In genomic region chr4:173703076-173703475, GRCh38 we compare ENCODE assay signal across 24 cellular contexts.
"Had no signal": no experiment of that assay in that cellular context is flagged by ENCODE, and none has a peak within 500 bp of the region (broad histone marks: within the 10 kb centered on the region; RNA-seq: fewer than 3 reads in every experiment).

No MANE protein-coding gene starts in this region.

- H3K36me3 ChIP-seq: colonic mucosa, esophagus squamous epithelium, gastroesophageal sphincter, left ventricle myocardium inferior, neural progenitor cell, ovary, right atrium auricular region, sigmoid colon had no signal

- ATAC-seq: gastroesophageal sphincter; left cardiac atrium; natural killer cell treated with Interleukin-12 subunit alpha and Interleukin-12 subunit beta and Interleukin-15 and Interleukin-18, amount 100 ng/mL, for 72 hours; stimulated activated naive B cell treated with anti-CD40 and anti-IgM and Interleukin-4, amounts not matched to agents 10 μg/mL and 1 μg/mL and 100 μg/mL, for 72 hours; stimulated activated naive CD8-positive, alpha-beta T cell treated with anti-CD3 and anti-CD28 coated beads, Interleukin-15, amount 100 ng/mL, for 72 hours had no signal

- H3K27ac ChIP-seq: colonic mucosa, esophagus squamous epithelium, gastroesophageal sphincter, hepatocyte, left ventricle myocardium inferior, neural progenitor cell, ovary, right atrium auricular region, sigmoid colon, skin epidermis had no signal

- H3K79me2 ChIP-seq: hepatocyte had no signal

- H3K4me1 ChIP-seq: colonic mucosa, esophagus squamous epithelium, gastroesophageal sphincter, neural progenitor cell, sigmoid colon had no signal

- H3K4me3 ChIP-seq: colonic mucosa, esophagus squamous epithelium, gastroesophageal sphincter, hepatocyte, left ventricle myocardium inferior, lung, neural progenitor cell, ovary, right atrium auricular region, sigmoid colon, skin epidermis had no signal

- H3K9me3 ChIP-seq: colonic mucosa, esophagus squamous epithelium, gastroesophageal sphincter, left ventricle myocardium inferior, ovary, right atrium auricular region, sigmoid colon had no signal

- H3K9ac ChIP-seq: neural progenitor cell had no signal

- H3K27me3 ChIP-seq: colonic mucosa, esophagus squamous epithelium, gastroesophageal sphincter, hepatocyte, neural progenitor cell, ovary, right atrium auricular region, sigmoid colon had no signal

- H2AFZ ChIP-seq: hepatocyte, neural progenitor cell had no signal

- H3K4me2 ChIP-seq: hepatocyte, neural progenitor cell had no signal

- DNase-seq: colonic mucosa; dermis blood vessel endothelial cell; esophagus squamous epithelium; kidney; left cardiac atrium; left ventricle myocardium inferior; mesenchymal stem cell; midbrain; nucleus accumbens; ovary; sigmoid colon; stimulated activated CD4-positive, alpha-beta T cell treated with anti-CD3 and anti-CD28 coated beads, Interleukin-2, amount 100 ng/mL, for 24 hours; stimulated activated CD4-positive, alpha-beta T cell treated with anti-CD3 and anti-CD28 coated beads, Interleukin-4, amount 100 ng/mL, for 4 hours; stimulated activated naive B cell treated with anti-CD40 and anti-IgM and Interleukin-4, amounts not matched to agents 10 μg/mL and 1 μg/mL and 100 μg/mL, for 72 hours; stimulated activated naive CD8-positive, alpha-beta T cell treated with anti-CD3 and anti-CD28 coated beads, Interleukin-15, amount 100 ng/mL, for 72 hours; substantia nigra; trophoblast cell had no signal
